In the genomic region with DNA sequence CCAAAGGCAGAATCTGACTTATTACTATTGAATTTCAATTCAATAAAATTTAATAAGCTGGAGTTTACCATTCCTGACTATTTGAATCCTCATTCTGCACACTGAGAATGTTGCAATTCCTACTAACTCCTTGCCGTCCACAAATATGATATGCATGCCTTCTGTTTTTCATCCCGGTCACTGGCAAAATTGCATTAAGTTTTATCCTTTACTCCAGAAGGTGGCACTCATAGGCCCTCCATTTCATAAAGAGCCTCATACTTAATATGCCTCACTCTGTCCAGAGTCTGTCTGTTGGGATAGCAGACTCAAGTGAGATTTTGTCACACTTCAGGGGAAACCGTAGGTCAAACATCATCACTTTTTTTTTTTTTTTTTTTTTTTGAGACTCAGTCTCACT, we compare ENCODE assay signal across 8 cellular contexts. TPM values are rescaled to one million over a fixed set of nuclear protein-coding genes. Genes with fewer than 3 reads are reported as not detected.
DNase-seq lines count a peak whose midpoint lies in the region; ATAC-seq and TF ChIP-seq lines count a peak whose summit lies in the region.

No MANE protein-coding gene starts in this region.

- H3K9me3 Mint-ChIP-seq in CD8-positive, alpha-beta T cell: no peaks in the 10 kb centered on the region
- no peaks in the 10 kb centered on the region for H3K9me3 Mint-ChIP-seq in activated T-helper 17 cell treated with anti-CD3 and anti-CD28 coated beads, Interleukin-2, amount 50 U/mL, for 72 hours

- H3K36me3 ChIP-seq in CD8-positive, alpha-beta T cell (ENCODE audit: insufficient read depth, low read length): no peaks in the 10 kb centered on the region

- H3K4me3 Mint-ChIP-seq in CD8-positive, alpha-beta T cell: no peak overlapping the region
- no peak overlapping the region for H3K4me3 Mint-ChIP-seq in activated T-helper 17 cell treated with anti-CD3 and anti-CD28 coated beads, Interleukin-2, amount 50 U/mL, for 72 hours

- intact Hi-C loops in CD8-positive, alpha-beta T cell (cut with DNase I, micrococcal nuclease): no loop called here

- peak; percentile 75 for DNase-seq in AG09309 (ENCODE audit: low read depth)
- no peak for DNase-seq in GM13976 (ENCODE audit: low spot score)
- peak; percentile 44 for DNase-seq in hepatic stellate cell (ENCODE audit: low spot score)
- no peak for DNase-seq in CD8-positive, alpha-beta T cell
- DNase-seq in mucosa of gallbladder (ENCODE audit: low spot score): no peak

- H3K36me3 Mint-ChIP-seq in CD8-positive, alpha-beta T cell: peaks cover 10% of the 10 kb centered on the region
- H3K36me3 Mint-ChIP-seq in activated T-helper 17 cell treated with anti-CD3 and anti-CD28 coated beads, Interleukin-2, amount 50 U/mL, for 72 hours (ENCODE audit: low read depth): peaks cover 11% of the 10 kb centered on the region

- H3K9me3 ChIP-seq in CD8-positive, alpha-beta T cell (ENCODE audit: low read length): no peaks in the 10 kb centered on the region

- H3K27ac Mint-ChIP-seq in CD8-positive, alpha-beta T cell: no peak overlapping the region
- H3K27ac Mint-ChIP-seq in activated T-helper 17 cell treated with anti-CD3 and anti-CD28 coated beads, Interleukin-2, amount 50 U/mL, for 72 hours: no peak overlapping the region

- TF ChIP-seq CTCF in AG09309 (IDR thresholded peaks at IDR 0.05; ENCODE audit: control insufficient read depth, insufficient read depth, low read depth, low read length, missing control alignments) (peak; percentile 50), GM13976 (IDR thresholded peaks at IDR 0.05; ENCODE audit: borderline replicate concordance, control extremely low read depth, extremely low read depth, insufficient read depth, missing control alignments) (peak; percentile 9)
- no peak for TF ChIP-seq CTCF in CD8-positive, alpha-beta T cell (IDR thresholded peaks at IDR 0.05)

- ATAC-seq in SK-N-SH treated with all-trans-retinoic acid at 6 μM for 48 hours: peak; percentile 89
- no peak for ATAC-seq in CD8-positive, alpha-beta T cell
- no peak for ATAC-seq in activated T-helper 17 cell treated with anti-CD3 and anti-CD28 coated beads, Interleukin-2, amount 50 U/mL, for 72 hours (replicated peaks)
- no peak for ATAC-seq in GM18867 (IDR thresholded peaks at IDR 0.05; ENCODE audit: unreplicated experiment)

- peaks cover 4% of the 10 kb centered on the region for H3K4me1 ChIP-seq in CD8-positive, alpha-beta T cell (ENCODE audit: insufficient read depth, low read length)

- no peaks in the 10 kb centered on the region for H3K27me3 ChIP-seq in CD8-positive, alpha-beta T cell (ENCODE audit: insufficient read depth, low read length)

- POLR2A ChIA-PET in CD8-positive, alpha-beta T cell (lab: Charles Lee): no interaction called here

- peaks cover 15% of the 10 kb centered on the region for H3K4me1 Mint-ChIP-seq in CD8-positive, alpha-beta T cell (ENCODE audit: low read depth)
- H3K4me1 Mint-ChIP-seq in activated T-helper 17 cell treated with anti-CD3 and anti-CD28 coated beads, Interleukin-2, amount 50 U/mL, for 72 hours: peaks cover 21% of the 10 kb centered on the region

- H3K27me3 Mint-ChIP-seq in CD8-positive, alpha-beta T cell (ENCODE audit: low read depth): no peaks in the 10 kb centered on the region
- no peaks in the 10 kb centered on the region for H3K27me3 Mint-ChIP-seq in activated T-helper 17 cell treated with anti-CD3 and anti-CD28 coated beads, Interleukin-2, amount 50 U/mL, for 72 hours

- in situ Hi-C loops in GM13976 (cut with MboI; ENCODE audit: low sequenced_read_pairs, unreplicated experiment): loop anchor here (10.0 kb wide), 1 partner anchor 101 kb away; a partner anchor contains a TSS

- no peak overlapping the region for H3K4me3 ChIP-seq in AG09309 (ENCODE audit: control insufficient read depth, low read depth, low read length)
- H3K4me3 ChIP-seq in CD8-positive, alpha-beta T cell (ENCODE audit: low read depth, low read length): no peak overlapping the region

- CTCF ChIA-PET in CD8-positive, alpha-beta T cell (lab: Charles Lee): interaction anchor here (1.1 to 1.6 kb wide), 4 partner anchors 77 to 171 kb away, joined by 3 to 4 read pairs (median 4); a partner anchor contains a TSS

- H3K27ac ChIP-seq in CD8-positive, alpha-beta T cell (ENCODE audit: low read depth, low read length): no peak overlapping the region

TF ChIP-seq in SK-N-SH treated with all-trans-retinoic acid at 6 μM for 48 hours, 23 proteins besides CTCF, POLR2A, EP300 and RAD21:
- TF ChIP-seq ZC3H10 (CRISPR knock-in tag; IDR thresholded peaks at IDR 0.05): 0 out of 2 replicates have a peak, but pooled peaks have one; percentile 38
- no peak for TF ChIP-seq ZFP3 (CRISPR knock-in tag; IDR thresholded peaks at IDR 0.05)
- no peak for TF ChIP-seq ZNF70 (CRISPR knock-in tag; IDR thresholded peaks at IDR 0.05)
- TF ChIP-seq SNAI2 (CRISPR knock-in tag; IDR thresholded peaks at IDR 0.05): no peak
TF ChIP-seq in SK-N-SH treated with all-trans-retinoic acid at 6 μM for 48 hours: peak in this region for 1.

RNA-seq across cellular contexts. Expression of a gene that starts 27.4 kb away (rescaled TPM):
- total RNA-seq in CD8-positive, alpha-beta T cell: 10 to 100 TPM; 16.8 to 20.0 TPM
- total RNA-seq in activated T-helper 17 cell treated with anti-CD3 and anti-CD28 coated beads, Interleukin-2, amount 50 U/mL, for 72 hours: 100 to 1,000 TPM in 1 of 2 donors, 10 to 100 TPM in 1; 13.0 to 110 TPM
- 173 TPM for total RNA-seq in mucosa of gallbladder

RNA-seq across cellular contexts. Expression of a gene that starts 38.9 kb away (rescaled TPM):
- not detected for total RNA-seq in CD8-positive, alpha-beta T cell
- not detected for total RNA-seq in activated T-helper 17 cell treated with anti-CD3 and anti-CD28 coated beads, Interleukin-2, amount 50 U/mL, for 72 hours
- not detected for total RNA-seq in mucosa of gallbladder

RNA-seq across cellular contexts. Expression of a gene that starts 45.2 kb away (rescaled TPM):
- total RNA-seq in CD8-positive, alpha-beta T cell: 10 to 100 TPM; 44.8 to 46.6 TPM
- total RNA-seq in activated T-helper 17 cell treated with anti-CD3 and anti-CD28 coated beads, Interleukin-2, amount 50 U/mL, for 72 hours: 100 to 1,000 TPM in 1 of 2 donors, 10 to 100 TPM in 1; 38.7 to 119 TPM
- total RNA-seq in mucosa of gallbladder: 70.9 TPM

RNA-seq across cellular contexts. Expression of a gene that starts 52.2 kb away (rescaled TPM):
- total RNA-seq in CD8-positive, alpha-beta T cell: 10 to 100 TPM; 95.6 to 98.8 TPM
- 10 to 100 TPM; 51.6 to 66.9 TPM for total RNA-seq in activated T-helper 17 cell treated with anti-CD3 and anti-CD28 coated beads, Interleukin-2, amount 50 U/mL, for 72 hours
- total RNA-seq in mucosa of gallbladder: 58.8 TPM

Comparison
In these comparisons a context has a peak if more than half of its experiments do, and no peak if none do; other contexts are left out.
1. DNase-seq: peak in AG09309 (single experiment) and hepatic stellate cell (single experiment); none in GM13976 (single experiment), CD8-positive, alpha-beta T cell (0 of 7) and mucosa of gallbladder (single experiment).